ENCODE assay signal across 1 cellular context in the genomic region with DNA sequence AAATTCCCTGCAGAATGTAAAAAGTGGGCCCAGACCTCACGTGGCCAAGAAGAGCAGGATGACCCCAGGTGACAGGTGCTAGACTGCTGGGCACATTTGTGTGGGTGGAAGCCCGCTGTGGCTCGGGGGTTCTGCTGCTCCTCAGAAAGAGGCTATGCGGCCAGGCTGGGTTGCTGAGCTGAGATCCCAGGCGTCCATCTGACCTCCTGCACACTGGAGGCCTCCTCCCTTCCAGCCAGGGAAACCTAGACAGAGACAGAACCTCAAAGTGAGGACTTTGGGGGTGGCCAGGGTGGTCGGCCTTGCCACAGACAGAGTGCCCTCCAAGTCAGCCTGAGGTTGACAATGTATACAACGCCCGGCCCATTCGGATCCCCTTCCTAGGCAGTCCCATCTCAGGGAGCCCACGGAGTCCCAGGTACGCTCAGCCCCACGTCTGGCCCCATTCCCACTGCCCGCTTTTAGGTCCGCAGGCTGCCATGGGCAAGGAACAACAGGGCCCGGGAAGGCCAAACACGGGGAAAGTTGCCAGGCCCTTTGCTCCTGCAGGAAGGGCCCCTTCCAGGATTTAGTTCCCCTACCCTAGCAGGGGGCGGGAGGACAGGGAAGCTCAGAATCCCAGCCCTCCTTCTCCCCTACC.
TF ChIP-seq lines count a peak whose summit lies in the region.

No MANE protein-coding gene starts in this region.

TF ChIP-seq in H1, 55 proteins besides CTCF, POLR2A, EP300 and RAD21:
- no peak for TF ChIP-seq JUND (IDR thresholded peaks at IDR 0.05; ENCODE audit: low read length)
- no peak for TF ChIP-seq RBBP5 (IDR thresholded peaks at IDR 0.05; ENCODE audit: borderline replicate concordance, low read depth, low read length)
- no peak for TF ChIP-seq KDM4A (IDR thresholded peaks at IDR 0.05; ENCODE audit: low read depth, low read length, severe bottlenecking)
- no peak for TF ChIP-seq SIN3A (conservative IDR thresholded peaks at IDR 0.05 in 1 of 2, IDR thresholded peaks at IDR 0.05 in 1 of 2; ENCODE audit: low read depth in 1 of 2, low read length in 2 of 2)
- no peak for TF ChIP-seq YY1 (IDR thresholded peaks at IDR 0.05; ENCODE audit: low read depth, low read length)
- TF ChIP-seq PHF8 (conservative IDR thresholded peaks at IDR 0.05; ENCODE audit: low read depth, low read length), result no peak
- no peak for TF ChIP-seq EZH2 (IDR thresholded peaks at IDR 0.05; ENCODE audit: low read depth, low read length, severe bottlenecking)
- no peak for TF ChIP-seq TAF7 (optimal IDR thresholded peaks at IDR 0.05; ENCODE audit: borderline replicate concordance, low read depth, low read length)
- TF ChIP-seq BACH1 (IDR thresholded peaks at IDR 0.05; ENCODE audit: low read length), result no peak
- TF ChIP-seq, protein P1, sequence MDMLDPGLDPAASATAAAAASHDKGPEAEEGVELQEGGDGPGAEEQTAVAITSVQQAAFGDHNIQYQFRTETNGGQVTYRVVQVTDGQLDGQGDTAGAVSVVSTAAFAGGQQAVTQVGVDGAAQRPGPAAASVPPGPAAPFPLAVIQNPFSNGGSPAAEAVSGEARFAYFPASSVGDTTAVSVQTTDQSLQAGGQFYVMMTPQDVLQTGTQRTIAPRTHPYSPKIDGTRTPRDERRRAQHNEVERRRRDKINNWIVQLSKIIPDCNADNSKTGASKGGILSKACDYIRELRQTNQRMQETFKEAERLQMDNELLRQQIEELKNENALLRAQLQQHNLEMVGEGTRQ (IDR thresholded peaks at IDR 0.05; ENCODE audit: low read length), result no peak
- TF ChIP-seq SIRT6 (IDR thresholded peaks at IDR 0.05; ENCODE audit: low read length), result no peak
- TF ChIP-seq RFX5 (IDR thresholded peaks at IDR 0.05; ENCODE audit: borderline replicate concordance, low read depth, low read length), result no peak
- no peak for TF ChIP-seq TBP (IDR thresholded peaks at IDR 0.05; ENCODE audit: low read depth, low read length)
TF ChIP-seq in H1: peak in this region for 0.
